13 cellular contexts compared by ENCODE assay signal in genomic region chr20:45783656-45784294, GRCh38. TPM values are rescaled to one million over a fixed set of nuclear protein-coding genes. Genes with fewer than 3 reads are reported as not detected.
DNase-seq lines count a peak whose midpoint lies in the region; ATAC-seq, FAIRE-seq and TF ChIP-seq lines count a peak whose summit lies in the region.
"Had no signal": no experiment of that assay in that cellular context is flagged by ENCODE, and none has a peak within 500 bp of the region (broad histone marks: within the 10 kb centered on the region; RNA-seq: fewer than 3 reads in every experiment).

No MANE protein-coding gene starts in this region.

- FAIRE-seq in K562 (lab: Jason Lieb, UNC), result no peak
- FAIRE-seq in keratinocyte (lab: Jason Lieb, UNC), result no peak
- no peak for FAIRE-seq in GM12891 (lab: Jason Lieb, UNC)

- H2AFZ ChIP-seq in K562 (ENCODE audit: low read depth, low read length) (no peak overlapping the region), keratinocyte (ENCODE audit: control insufficient read depth, low read length) (no peak overlapping the region)

- TF ChIP-seq POLR2A in K562 (conservative IDR thresholded peaks at IDR 0.05) (no peak), GM12891 (IDR thresholded peaks at IDR 0.05; ENCODE audit: low read depth, low read length) (no peak)

- in situ Hi-C loops in K562 (cut with MboI), result no loop called here

- DNase-seq in M059J (ENCODE audit: low read depth), result peak; percentile 36
- no peak for DNase-seq in K562 (ENCODE audit: extremely low read depth in 1 of 4, low spot score in 3 of 4)
- DNase-seq in keratinocyte (ENCODE audit: low read depth, low spot score), result no peak
- no peak for DNase-seq in GM12891 (ENCODE audit: insufficient read length, low spot score)
- no peak for DNase-seq in AG08396 (ENCODE audit: low spot score)
- DNase-seq: activated T-cell treated with anti-CD3 and anti-CD28 coated beads, Interleukin-2, amount 50 U/mL, for 4 hours; HCEC 1CT; KG1; naive thymus-derived CD4-positive, alpha-beta T cell; NCI-H1930 had no signal

- no peak for TF ChIP-seq RAD21 in K562 (CRISPR knock-in tag; conservative IDR thresholded peaks at IDR 0.05 in 1 of 2, IDR thresholded peaks at IDR 0.05 in 1 of 2)

- no peak overlapping the region for H3K27ac ChIP-seq in K562 (ENCODE audit: extremely low read depth, low read depth, low read length)
- peak overlapping the region; percentile 7 for H3K27ac ChIP-seq in keratinocyte (ENCODE audit: control insufficient read depth, insufficient read depth, low read length)
- H3K27ac ChIP-seq in stomach smooth muscle (ENCODE audit: low read length), result peak overlapping the region; percentile 99

- TF ChIP-seq EP300 in K562 (IDR thresholded peaks at IDR 0.05; ENCODE audit: low read length), result no peak

- H3K4me2 ChIP-seq in K562 (ENCODE audit: insufficient read depth, low read length) (no peak overlapping the region), keratinocyte (ENCODE audit: control insufficient read depth, extremely low read depth, insufficient read depth, low read depth, low read length) (peak overlapping the region; percentile 7)

- H3K9ac ChIP-seq in K562 (ENCODE audit: insufficient read depth in 1 of 2, low read depth in 2 of 2, low read length in 2 of 2) (no peak overlapping the region), keratinocyte (ENCODE audit: control insufficient read depth, extremely low read depth, insufficient read depth, low read length) (no peak overlapping the region), stomach smooth muscle (ENCODE audit: low read length in 2 of 2) (peak overlapping the region in 1 of 2 donors; percentile 13)

- no peaks in the 10 kb centered on the region for H3K27me3 ChIP-seq in K562 (ENCODE audit: control insufficient read depth in 2 of 2, insufficient read depth in 2 of 2, low read length in 2 of 2)
- no peaks in the 10 kb centered on the region for H3K27me3 ChIP-seq in keratinocyte (ENCODE audit: control insufficient read depth, extremely low read depth, insufficient read depth, low read length)
- no peaks in the 10 kb centered on the region for H3K27me3 ChIP-seq in stomach smooth muscle (ENCODE audit: control insufficient read depth in 1 of 2, insufficient read depth in 2 of 2, low read length in 2 of 2)

- H3K9me3 ChIP-seq in K562 (replicated peaks; ENCODE audit: control insufficient read depth, insufficient read depth, low read depth, low read length) (no peaks in the 10 kb centered on the region), keratinocyte (ENCODE audit: control insufficient read depth, low read depth, low read length) (no peaks in the 10 kb centered on the region), stomach smooth muscle (ENCODE audit: control insufficient read depth in 2 of 2, low read length in 2 of 2) (no peaks in the 10 kb centered on the region)

- dilution Hi-C loops in keratinocyte (cut with MboI; ENCODE audit: extremely low pct_ligation_motif_present, low sequenced_read_pairs), result no loop called here

- no peaks in the 10 kb centered on the region for H3K9me1 ChIP-seq in K562 (ENCODE audit: control insufficient read depth, insufficient read depth, low read length)
- no peaks in the 10 kb centered on the region for H3K9me1 ChIP-seq in keratinocyte (ENCODE audit: control insufficient read depth, extremely low read depth, insufficient read depth, low read length)

- CTCF ChIA-PET in K562 (lab: Yijun Ruan, JAX; ENCODE audit: low intra/inter-chr PET ratio), result no interaction called here

- H3K79me2 ChIP-seq in K562 (ENCODE audit: control insufficient read depth, insufficient read depth, low read length) (no peaks in the 10 kb centered on the region), keratinocyte (ENCODE audit: control insufficient read depth, insufficient read depth, low read length) (no peaks in the 10 kb centered on the region)

- no peak overlapping the region for H3K4me3 ChIP-seq in K562
- H3K4me3 ChIP-seq in keratinocyte (ENCODE audit: control insufficient read depth in 2 of 3, extremely low read depth in 1 of 3, insufficient read depth in 2 of 3, low read depth in 1 of 3, low read length in 3 of 3), result no peak overlapping the region
- H3K4me3 ChIP-seq in stomach smooth muscle (ENCODE audit: low read length in 2 of 2), result no peak overlapping the region

- TF ChIP-seq CTCF in K562 (IDR thresholded peaks at IDR 0.05 in 2 of 3, conservative IDR thresholded peaks at IDR 0.05 in 1 of 3; ENCODE audit: insufficient read depth in 2 of 3, low read depth in 1 of 3, low read length in 3 of 3) (no peak), keratinocyte (optimal IDR thresholded peaks at IDR 0.05 in 1 of 3, IDR thresholded peaks at IDR 0.05 in 1 of 3, conservative IDR thresholded peaks at IDR 0.05 in 1 of 3; ENCODE audit: extremely low read depth in 1 of 3, insufficient read depth in 2 of 3, low read length in 3 of 3) (no peak)

- ATAC-seq in K562, result 0 out of 3 replicates have a peak, but pooled peaks have one; percentile 37
- ATAC-seq in GM19463 (IDR thresholded peaks at IDR 0.05; ENCODE audit: unreplicated experiment), result no peak
- ATAC-seq: naive thymus-derived CD4-positive, alpha-beta T cell had no signal

- intact Hi-C loops in K562 (cut with micrococcal nuclease), result no loop called here

- 21% methylated on average over 6 of the region's 6 CpGs for WGBS in K562 (ENCODE audit: insufficient coverage, low coverage, missing lambda C conversion rate)

- H4K20me1 ChIP-seq in K562 (replicated peaks; ENCODE audit: control insufficient read depth, insufficient read depth, low read length), result no peaks in the 10 kb centered on the region
- H4K20me1 ChIP-seq in keratinocyte (ENCODE audit: control insufficient read depth, extremely low read depth, insufficient read depth, low read length), result no peaks in the 10 kb centered on the region

- H3K4me1 ChIP-seq in K562 (replicated peaks in 1 of 2; ENCODE audit: control insufficient read depth in 2 of 2, insufficient read depth in 2 of 2, low read length in 2 of 2) (peaks cover 0 to 10% of the 10 kb centered on the region in 2 experiments; a peak in 3 of 5 replicates), keratinocyte (ENCODE audit: control insufficient read depth, extremely low read depth, insufficient read depth, low read length) (peaks cover 56% of the 10 kb centered on the region), stomach smooth muscle (ENCODE audit: control insufficient read depth, insufficient read depth, low read length) (peaks cover 47% of the 10 kb centered on the region)

- no TSS peak for BruUV-seq in K562 (replicated peaks; lab: Mats Ljungman, UMichigan)

- POLR2A ChIA-PET in K562 (lab: Yijun Ruan, JAX), result interaction anchor here (0.7 to 1.0 kb wide), 3 partner anchors 103 to 230 kb away, joined by 3 to 4 read pairs (median 3); no protein-coding TSS in a partner anchor

- H3K36me3 ChIP-seq in K562 (ENCODE audit: control insufficient read depth, insufficient read depth, low read length), result no peaks in the 10 kb centered on the region
- no peaks in the 10 kb centered on the region for H3K36me3 ChIP-seq in keratinocyte (ENCODE audit: control insufficient read depth in 2 of 2, extremely low read depth in 1 of 2, insufficient read depth in 2 of 2, low read length in 2 of 2)
- H3K36me3 ChIP-seq in stomach smooth muscle (ENCODE audit: control insufficient read depth in 2 of 2, insufficient read depth in 2 of 2, low read length in 2 of 2), result no peaks in the 10 kb centered on the region

RNA-seq across cellular contexts. Expression of gene WFDC3, which starts 7.9 kb away (rescaled TPM):
- total RNA-seq in M059J (2014; rRNA removed; shearing (Covaris generic)), result 0.42 TPM in 1 of 2 replicates, not detected in the other
- total RNA-seq in K562 (2011; cell fraction: chromatin; rRNA removed; ENCODE audit: low replicate concordance), result not detected in 2 replicates
- total RNA-seq in K562 (2011; cell fraction: nucleolus; rRNA removed), result not detected in 2 replicates
- total RNA-seq in K562 (2011; cell fraction: nucleoplasm; rRNA removed), result 0.44 TPM in 1 of 2 replicates, not detected in the other
- not detected in 2 replicates for total RNA-seq in K562 (2014; rRNA removed)
- not detected in 2 replicates for total RNA-seq in K562 (2014; rRNA removed; fragmentation: Illumina TruSeq; extraction: Trizol)
- not detected in 2 replicates for total RNA-seq in K562 (2015; rRNA removed; fragmentation: Illumina TruSeq; extraction: Trizol)
- 0.45 TPM in 1 of 2 replicates, not detected in the other for total RNA-seq in K562 (2021)
- polyA plus RNA-seq in K562 (2011; rRNA removed), result not detected in 2 replicates
- not detected in 2 replicates for polyA plus RNA-seq in K562 (2011; cell fraction: cytosol; rRNA removed)
- polyA plus RNA-seq in K562 (2011; cell fraction: nucleus; rRNA removed), result 0.21 TPM in 2 replicates
- not detected in 2 replicates for polyA plus RNA-seq in K562 (2012)
- polyA plus RNA-seq in K562 (2014; fragmentation: Illumina TruSeq; extraction: Trizol), result not detected in 2 replicates
- polyA plus RNA-seq in K562 (2014; fragmentation: Nextera tagmentation; extraction: Ambion mirVana), result under 1 TPM in 1 of 2 experiments, not detected in 1; 0.28 TPM
- 0.85 TPM in 1 of 2 replicates, not detected in the other for polyA plus RNA-seq in K562 (2014; rRNA removed)
- polyA minus RNA-seq in K562 (2011; rRNA and poly(A)+ RNA removed), result not detected in 2 replicates
- polyA minus RNA-seq in K562 (2011; cell fraction: cytosol; rRNA and poly(A)+ RNA removed), result not detected in 2 replicates
- not detected in 2 replicates for polyA minus RNA-seq in K562 (2011; cell fraction: nucleus; rRNA and poly(A)+ RNA removed)
- polyA plus RNA-seq in keratinocyte, result 0.58 to 1.5 TPM (median 1.0 TPM) in 3 replicates
- polyA plus RNA-seq in keratinocyte (2011; ENCODE audit: low read depth), result not detected
- polyA plus RNA-seq in keratinocyte (2011; cell fraction: cytosol; rRNA removed), result 0.81 and 1.2 TPM in 2 replicates
- 0.28 and 0.67 TPM in 2 replicates for polyA plus RNA-seq in keratinocyte (2011; cell fraction: nucleus; rRNA removed)
- polyA plus RNA-seq in keratinocyte (2012; ENCODE audit: low replicate concordance), result 0.17 and 3.6 TPM in 2 replicates
- 0.99 to 1.4 TPM in 2 of 3 replicates, not detected in the other for polyA minus RNA-seq in keratinocyte
- polyA minus RNA-seq in keratinocyte (2011; cell fraction: cytosol; rRNA and poly(A)+ RNA removed), result not detected
- 0.70 TPM in 1 of 2 replicates, not detected in the other for polyA minus RNA-seq in keratinocyte (2011; cell fraction: nucleus; rRNA and poly(A)+ RNA removed)
- polyA plus RNA-seq in GM12891 (2012; ENCODE audit: low read depth, missing spikeins), result not detected
- total RNA-seq: activated T-cell treated with anti-CD3 and anti-CD28 coated beads, Interleukin-2, amount 50 U/mL, for 4 hours; naive thymus-derived CD4-positive, alpha-beta T cell; OCI-LY7 had no signal
- polyA plus RNA-seq: naive thymus-derived CD4-positive, alpha-beta T cell had no signal

RNA-seq across cellular contexts. Expression of gene DNTTIP1, which starts 8.0 kb away (rescaled TPM):
- 50.2 and 57.6 TPM in 2 replicates for total RNA-seq in M059J (2014; rRNA removed; shearing (Covaris generic))
- total RNA-seq in K562 (2011; cell fraction: chromatin; rRNA removed; ENCODE audit: low replicate concordance), result 15.1 and 26.7 TPM in 2 replicates
- total RNA-seq in K562 (2011; cell fraction: nucleolus; rRNA removed), result 13.7 and 19.7 TPM in 2 replicates
- total RNA-seq in K562 (2011; cell fraction: nucleoplasm; rRNA removed), result 15.3 and 22.2 TPM in 2 replicates
- total RNA-seq in K562 (2014; rRNA removed) (27.4 and 27.9 TPM in 2 replicates), K562 (2014; rRNA removed; fragmentation: Illumina TruSeq; extraction: Trizol) (13.8 and 15.8 TPM in 2 replicates), K562 (2015; rRNA removed; fragmentation: Illumina TruSeq; extraction: Trizol) (17.8 and 18.0 TPM in 2 replicates), K562 (2021) (28.1 and 30.0 TPM in 2 replicates)
- polyA plus RNA-seq in K562 (2011; rRNA removed) (33.3 and 37.9 TPM in 2 replicates), K562 (2014; fragmentation: Illumina TruSeq; extraction: Trizol) (39.8 and 46.3 TPM in 2 replicates), K562 (2014; fragmentation: Nextera tagmentation; extraction: Ambion mirVana) (10 to 100 TPM in 1 of 2 experiments, 1 to 10 TPM in 1; 8.6 to 11.1 TPM), K562 (2014; rRNA removed) (55.9 and 58.8 TPM in 2 replicates), keratinocyte (24.9 to 43.3 TPM (median 36.1 TPM) in 3 replicates)
- 38.3 and 40.4 TPM in 2 replicates for polyA plus RNA-seq in K562 (2011; cell fraction: cytosol; rRNA removed)
- polyA plus RNA-seq in K562 (2011; cell fraction: nucleus; rRNA removed), result 22.9 and 27.7 TPM in 2 replicates
- 30.0 and 36.6 TPM in 2 replicates for polyA plus RNA-seq in K562 (2012)
- polyA minus RNA-seq in K562 (2011; rRNA and poly(A)+ RNA removed), result 24.8 and 25.8 TPM in 2 replicates
- 12.1 and 12.9 TPM in 2 replicates for polyA minus RNA-seq in K562 (2011; cell fraction: cytosol; rRNA and poly(A)+ RNA removed)
- polyA minus RNA-seq in K562 (2011; cell fraction: nucleus; rRNA and poly(A)+ RNA removed), result 7.1 and 12.2 TPM in 2 replicates
- 20.4 TPM for polyA plus RNA-seq in keratinocyte (2011; ENCODE audit: low read depth)
- 21.3 and 26.4 TPM in 2 replicates for polyA plus RNA-seq in keratinocyte (2011; cell fraction: cytosol; rRNA removed)
- 25.1 and 28.9 TPM in 2 replicates for polyA plus RNA-seq in keratinocyte (2011; cell fraction: nucleus; rRNA removed)
- polyA plus RNA-seq in keratinocyte (2012; ENCODE audit: low replicate concordance), result 21.7 and 32.9 TPM in 2 replicates
- 11.3 to 24.8 TPM (median 14.8 TPM) in 3 replicates for polyA minus RNA-seq in keratinocyte
- polyA minus RNA-seq in keratinocyte (2011; cell fraction: cytosol; rRNA and poly(A)+ RNA removed), result 13.4 TPM
- 7.4 and 10.1 TPM in 2 replicates for polyA minus RNA-seq in keratinocyte (2011; cell fraction: nucleus; rRNA and poly(A)+ RNA removed)
- 19.2 TPM for polyA plus RNA-seq in GM12891 (2012; ENCODE audit: low read depth, missing spikeins)

RNA-seq across cellular contexts. Expression of gene UBE2C, which starts 28.7 kb away (rescaled TPM):
- 435 and 579 TPM in 2 replicates for total RNA-seq in M059J (2014; rRNA removed; shearing (Covaris generic))
- total RNA-seq in K562 (2011; cell fraction: chromatin; rRNA removed; ENCODE audit: low replicate concordance), result 3.7 and 4.6 TPM in 2 replicates
- total RNA-seq in K562 (2011; cell fraction: nucleolus; rRNA removed), result 1.8 and 3.4 TPM in 2 replicates
- 1.8 and 3.6 TPM in 2 replicates for total RNA-seq in K562 (2011; cell fraction: nucleoplasm; rRNA removed)
- total RNA-seq in K562 (2014; rRNA removed) (0.41 and 0.68 TPM in 2 replicates), K562 (2014; rRNA removed; fragmentation: Illumina TruSeq; extraction: Trizol) (0.48 and 0.69 TPM in 2 replicates), K562 (2015; rRNA removed; fragmentation: Illumina TruSeq; extraction: Trizol) (0.83 and 0.98 TPM in 2 replicates), K562 (2021) (1.5 and 1.7 TPM in 2 replicates)
- polyA plus RNA-seq in K562 (2011; rRNA removed) (1.4 and 1.7 TPM in 2 replicates), K562 (2014; fragmentation: Illumina TruSeq; extraction: Trizol) (0.51 and 1.1 TPM in 2 replicates), K562 (2014; fragmentation: Nextera tagmentation; extraction: Ambion mirVana) (under 1 TPM; 0.52 to 0.63 TPM), K562 (2014; rRNA removed) (1.5 and 1.6 TPM in 2 replicates), keratinocyte (9.1 to 69.8 TPM (median 46.6 TPM) in 3 replicates)
- polyA plus RNA-seq in K562 (2011; cell fraction: cytosol; rRNA removed), result 0.78 and 1.4 TPM in 2 replicates
- polyA plus RNA-seq in K562 (2011; cell fraction: nucleus; rRNA removed), result 3.6 and 6.6 TPM in 2 replicates
- 0.68 and 0.78 TPM in 2 replicates for polyA plus RNA-seq in K562 (2012)
- not detected in 2 replicates for polyA minus RNA-seq in K562 (2011; rRNA and poly(A)+ RNA removed)
- polyA minus RNA-seq in K562 (2011; cell fraction: cytosol; rRNA and poly(A)+ RNA removed), result 7.5 and 27.5 TPM in 2 replicates
- polyA minus RNA-seq in K562 (2011; cell fraction: nucleus; rRNA and poly(A)+ RNA removed), result 1.9 and 5.8 TPM in 2 replicates
- polyA plus RNA-seq in keratinocyte (2011; ENCODE audit: low read depth), result not detected
- polyA plus RNA-seq in keratinocyte (2011; cell fraction: cytosol; rRNA removed), result 16.0 and 19.1 TPM in 2 replicates
- polyA plus RNA-seq in keratinocyte (2011; cell fraction: nucleus; rRNA removed), result 7.5 and 8.3 TPM in 2 replicates
- polyA plus RNA-seq in keratinocyte (2012; ENCODE audit: low replicate concordance), result 0.38 and 49.5 TPM in 2 replicates
- polyA minus RNA-seq in keratinocyte, result 5.0 to 33.8 TPM (median 27.2 TPM) in 3 replicates
- 27.8 TPM for polyA minus RNA-seq in keratinocyte (2011; cell fraction: cytosol; rRNA and poly(A)+ RNA removed)
- 5.1 and 9.5 TPM in 2 replicates for polyA minus RNA-seq in keratinocyte (2011; cell fraction: nucleus; rRNA and poly(A)+ RNA removed)
- polyA plus RNA-seq in GM12891 (2012; ENCODE audit: low read depth, missing spikeins), result 104 TPM
- polyA plus RNA-seq: naive thymus-derived CD4-positive, alpha-beta T cell had no signal

RNA-seq across cellular contexts. Expression of gene TNNC2, which starts 43.3 kb away (rescaled TPM):
- total RNA-seq in M059J (2014; rRNA removed; shearing (Covaris generic)), result not detected in 2 replicates
- not detected in 2 replicates for total RNA-seq in K562 (2011; cell fraction: chromatin; rRNA removed; ENCODE audit: low replicate concordance)
- total RNA-seq in K562 (2011; cell fraction: nucleolus; rRNA removed), result not detected in 2 replicates
- total RNA-seq in K562 (2011; cell fraction: nucleoplasm; rRNA removed), result not detected in 2 replicates
- total RNA-seq in K562 (2014; rRNA removed) (not detected in 2 replicates), K562 (2014; rRNA removed; fragmentation: Illumina TruSeq; extraction: Trizol) (not detected in 2 replicates), K562 (2015; rRNA removed; fragmentation: Illumina TruSeq; extraction: Trizol) (not detected in 2 replicates), K562 (2021) (not detected in 2 replicates)
- polyA plus RNA-seq in K562 (2011; rRNA removed) (not detected in 2 replicates), K562 (2014; fragmentation: Illumina TruSeq; extraction: Trizol) (not detected in 2 replicates), K562 (2014; fragmentation: Nextera tagmentation; extraction: Ambion mirVana) (not detected), K562 (2014; rRNA removed) (not detected in 2 replicates), keratinocyte (0.16 TPM in 1 of 3 replicates, not detected in the others)
- polyA plus RNA-seq in K562 (2011; cell fraction: cytosol; rRNA removed), result not detected in 2 replicates
- 0.21 TPM in 1 of 2 replicates, not detected in the other for polyA plus RNA-seq in K562 (2011; cell fraction: nucleus; rRNA removed)
- 0.12 TPM in 1 of 2 replicates, not detected in the other for polyA plus RNA-seq in K562 (2012)
- not detected in 2 replicates for polyA minus RNA-seq in K562 (2011; rRNA and poly(A)+ RNA removed)
- not detected in 2 replicates for polyA minus RNA-seq in K562 (2011; cell fraction: cytosol; rRNA and poly(A)+ RNA removed)
- not detected in 2 replicates for polyA minus RNA-seq in K562 (2011; cell fraction: nucleus; rRNA and poly(A)+ RNA removed)
- 0.92 TPM for polyA plus RNA-seq in keratinocyte (2011; ENCODE audit: low read depth)
- not detected in 2 replicates for polyA plus RNA-seq in keratinocyte (2011; cell fraction: cytosol; rRNA removed)
- polyA plus RNA-seq in keratinocyte (2011; cell fraction: nucleus; rRNA removed), result 0.57 and 0.66 TPM in 2 replicates
- not detected in 2 replicates for polyA plus RNA-seq in keratinocyte (2012; ENCODE audit: low replicate concordance)
- polyA minus RNA-seq in keratinocyte, result not detected in 3 replicates
- not detected for polyA minus RNA-seq in keratinocyte (2011; cell fraction: cytosol; rRNA and poly(A)+ RNA removed)
- not detected in 2 replicates for polyA minus RNA-seq in keratinocyte (2011; cell fraction: nucleus; rRNA and poly(A)+ RNA removed)
- polyA plus RNA-seq in GM12891 (2012; ENCODE audit: low read depth, missing spikeins), result 0.58 TPM
- total RNA-seq: activated T-cell treated with anti-CD3 and anti-CD28 coated beads, Interleukin-2, amount 50 U/mL, for 4 hours; OCI-LY7 had no signal
- polyA plus RNA-seq: naive thymus-derived CD4-positive, alpha-beta T cell had no signal

RNA-seq across cellular contexts. Expression of gene SNX21, which starts 49.8 kb away (rescaled TPM):
- total RNA-seq in M059J (2014; rRNA removed; shearing (Covaris generic)), result 35.1 and 35.8 TPM in 2 replicates
- total RNA-seq in K562 (2011; cell fraction: chromatin; rRNA removed; ENCODE audit: low replicate concordance), result 1.0 and 1.1 TPM in 2 replicates
- 0.92 and 1.0 TPM in 2 replicates for total RNA-seq in K562 (2011; cell fraction: nucleolus; rRNA removed)
- total RNA-seq in K562 (2011; cell fraction: nucleoplasm; rRNA removed), result 0.61 and 0.95 TPM in 2 replicates
- total RNA-seq in K562 (2014; rRNA removed) (0.65 and 0.91 TPM in 2 replicates), K562 (2014; rRNA removed; fragmentation: Illumina TruSeq; extraction: Trizol) (0.18 and 0.19 TPM in 2 replicates), K562 (2015; rRNA removed; fragmentation: Illumina TruSeq; extraction: Trizol) (0.57 and 0.69 TPM in 2 replicates), K562 (2021) (0.65 and 1.2 TPM in 2 replicates)
- polyA plus RNA-seq in K562 (2011; rRNA removed) (0.18 TPM in 2 replicates), K562 (2014; fragmentation: Illumina TruSeq; extraction: Trizol) (0.22 and 0.26 TPM in 2 replicates), K562 (2014; fragmentation: Nextera tagmentation; extraction: Ambion mirVana) (under 1 TPM; 0.10 to 0.42 TPM), K562 (2014; rRNA removed) (0.58 and 1.2 TPM in 2 replicates), keratinocyte (5.2 to 8.6 TPM (median 6.9 TPM) in 3 replicates)
- 0.49 and 1.7 TPM in 2 replicates for polyA plus RNA-seq in K562 (2011; cell fraction: cytosol; rRNA removed)
- 0.58 TPM in 2 replicates for polyA plus RNA-seq in K562 (2011; cell fraction: nucleus; rRNA removed)
- polyA plus RNA-seq in K562 (2012), result 0.83 and 2.7 TPM in 2 replicates
- polyA minus RNA-seq in K562 (2011; rRNA and poly(A)+ RNA removed), result 0.06 and 0.07 TPM in 2 replicates
- 0.91 TPM in 1 of 2 replicates, not detected in the other for polyA minus RNA-seq in K562 (2011; cell fraction: cytosol; rRNA and poly(A)+ RNA removed)
- polyA minus RNA-seq in K562 (2011; cell fraction: nucleus; rRNA and poly(A)+ RNA removed), result 0.56 and 0.67 TPM in 2 replicates
- 8.5 TPM for polyA plus RNA-seq in keratinocyte (2011; ENCODE audit: low read depth)
- 2.9 and 7.1 TPM in 2 replicates for polyA plus RNA-seq in keratinocyte (2011; cell fraction: cytosol; rRNA removed)
- 7.1 and 11.6 TPM in 2 replicates for polyA plus RNA-seq in keratinocyte (2011; cell fraction: nucleus; rRNA removed)
- 6.6 and 9.9 TPM in 2 replicates for polyA plus RNA-seq in keratinocyte (2012; ENCODE audit: low replicate concordance)
- polyA minus RNA-seq in keratinocyte, result 3.7 to 5.0 TPM (median 4.0 TPM) in 3 replicates
- 18.0 TPM for polyA minus RNA-seq in keratinocyte (2011; cell fraction: cytosol; rRNA and poly(A)+ RNA removed)
- polyA minus RNA-seq in keratinocyte (2011; cell fraction: nucleus; rRNA and poly(A)+ RNA removed), result 5.9 and 6.3 TPM in 2 replicates
- 1.4 TPM for polyA plus RNA-seq in GM12891 (2012; ENCODE audit: low read depth, missing spikeins)

Comparison
In these comparisons a context has a peak if more than half of its experiments do, and no peak if none do; other contexts are left out.
1. RNA of gene UBE2C, which starts 28.7 kb away (total RNA-seq): 435 to 579 TPM in M059J; 0.41 to 4.6 TPM in K562; every median in the first group is over 10 times any median in the second.